Comparison of ENCODE assay signal across 27 cellular contexts in the genomic region with DNA sequence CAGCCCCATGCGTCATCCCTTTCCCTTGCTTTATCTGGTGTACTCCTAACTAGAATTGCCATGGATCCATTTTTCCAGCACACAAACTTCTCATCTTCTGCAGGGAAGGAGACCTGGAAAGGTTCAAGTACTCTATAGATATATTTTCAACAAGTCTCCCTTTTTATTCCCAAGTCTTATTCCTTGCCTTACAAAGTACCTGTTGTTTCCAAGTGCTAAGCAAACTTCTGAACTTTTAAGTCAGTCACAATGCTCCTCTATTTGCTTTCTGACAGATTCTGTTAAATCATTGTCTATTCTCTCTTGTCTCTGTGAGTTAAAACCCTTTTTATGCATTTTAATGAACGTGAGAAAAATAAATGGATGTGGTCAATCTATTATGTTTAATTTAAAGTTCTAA. TPM values are rescaled to one million over a fixed set of nuclear protein-coding genes. Genes with fewer than 3 reads are reported as not detected.
DNase-seq lines count a peak whose midpoint lies in the region; ATAC-seq and TF ChIP-seq lines count a peak whose summit lies in the region.
"Had no signal": no experiment of that assay in that cellular context is flagged by ENCODE, and none has a peak within 500 bp of the region (broad histone marks: within the 10 kb centered on the region; RNA-seq: fewer than 3 reads in every experiment).

No MANE protein-coding gene starts in this region.

- intact Hi-C loops in heart left ventricle (cut with DNase I): no loop called here

- H3K27ac ChIP-seq in GM23338 (ENCODE audit: low read depth) (no peak overlapping the region), neural progenitor cell (no peak overlapping the region), heart left ventricle (no peak overlapping the region)
- H3K27ac ChIP-seq in CD8-positive, alpha-beta memory T cell (ENCODE audit: low read depth, low read length): no peak overlapping the region
- H3K27ac ChIP-seq: BLaER1 had no signal

- TF ChIP-seq CTCF in GM23338 (conservative IDR thresholded peaks at IDR 0.05; ENCODE audit: low read depth in 2 of 2) (no peak), Loucy (conservative IDR thresholded peaks at IDR 0.05; ENCODE audit: low read length) (no peak), neural progenitor cell (IDR thresholded peaks at IDR 0.05) (no peak), heart left ventricle (IDR thresholded peaks at IDR 0.05) (no peak)

- no peaks in the 10 kb centered on the region for H3K9me3 ChIP-seq in Loucy (ENCODE audit: insufficient read depth, low read depth, low read length)
- H3K9me3 ChIP-seq in neural progenitor cell (ENCODE audit: low read depth): no peaks in the 10 kb centered on the region
- H3K9me3 ChIP-seq in heart left ventricle: peaks cover 0 to 4% (median 0%) of the 10 kb centered on the region in 12 donors
- no peaks in the 10 kb centered on the region for H3K9me3 ChIP-seq in CD8-positive, alpha-beta memory T cell (ENCODE audit: low read length)
- H3K9me3 ChIP-seq: BE2C, BLaER1 had no signal

- H3K36me3 Mint-ChIP-seq in GM23338 (ENCODE audit: low read depth): no peaks in the 10 kb centered on the region
- H3K36me3 Mint-ChIP-seq in neural progenitor cell: no peaks in the 10 kb centered on the region
- no peaks in the 10 kb centered on the region for H3K36me3 Mint-ChIP-seq in CD8-positive, alpha-beta memory T cell
- H3K36me3 Mint-ChIP-seq: CD14-positive monocyte; CD4-positive, alpha-beta memory T cell; CD4-positive, CD25-positive, alpha-beta regulatory T cell had no signal

- H3K9me2 ChIP-seq in GM23338 (ENCODE audit: insufficient read depth) (no peaks in the 10 kb centered on the region), Loucy (replicated peaks; ENCODE audit: low read depth, low read length) (no peaks in the 10 kb centered on the region)

- H3K4me2 ChIP-seq in GM23338 (no peak overlapping the region), Loucy (ENCODE audit: low read depth, low read length, poor library complexity, severe bottlenecking) (no peak overlapping the region), neural progenitor cell (no peak overlapping the region)
- H3K4me2 ChIP-seq: BLaER1 had no signal

- H3K4me3 ChIP-seq in GM23338 (no peak overlapping the region), Loucy (ENCODE audit: low read length, poor library complexity, severe bottlenecking) (no peak overlapping the region), neural progenitor cell (no peak overlapping the region), heart left ventricle (no peak overlapping the region)
- H3K4me3 ChIP-seq in CD8-positive, alpha-beta memory T cell (ENCODE audit: low read length): no peak overlapping the region
- H3K4me3 ChIP-seq: BLaER1, GM12878 had no signal

- H4K20me1 ChIP-seq in GM23338 (replicated peaks; ENCODE audit: insufficient read depth) (no peaks in the 10 kb centered on the region), Loucy (ENCODE audit: insufficient read depth, low read length, poor library complexity, severe bottlenecking) (no peaks in the 10 kb centered on the region), neural progenitor cell (ENCODE audit: low read depth) (no peaks in the 10 kb centered on the region)
- H4K20me1 ChIP-seq: BLaER1 had no signal

- WGBS in heart left ventricle, 4 donors: 62 to 80% (median 79%) methylated on average over 2 of the region's 2 CpGs

- H3K4me1 Mint-ChIP-seq in GM23338: peaks cover 10% of the 10 kb centered on the region
- H3K4me1 Mint-ChIP-seq in neural progenitor cell: no peaks in the 10 kb centered on the region
- H3K4me1 Mint-ChIP-seq in CD8-positive, alpha-beta memory T cell: peaks cover 11% of the 10 kb centered on the region in 3 donors

- H3K79me2 ChIP-seq in GM23338 (replicated peaks; ENCODE audit: insufficient read depth) (no peaks in the 10 kb centered on the region), Loucy (ENCODE audit: insufficient read depth, low read length) (no peaks in the 10 kb centered on the region), neural progenitor cell (ENCODE audit: low read depth) (no peaks in the 10 kb centered on the region)

- H3K36me3 ChIP-seq in GM23338 (ENCODE audit: insufficient read depth): no peaks in the 10 kb centered on the region
- no peaks in the 10 kb centered on the region for H3K36me3 ChIP-seq in Loucy (ENCODE audit: insufficient read depth, low read length)
- H3K36me3 ChIP-seq in neural progenitor cell: no peaks in the 10 kb centered on the region
- no peaks in the 10 kb centered on the region for H3K36me3 ChIP-seq in heart left ventricle
- no peaks in the 10 kb centered on the region for H3K36me3 ChIP-seq in CD8-positive, alpha-beta memory T cell (ENCODE audit: insufficient read depth, low read length)
- H3K36me3 ChIP-seq: BE2C, BLaER1 had no signal

- CTCF ChIA-PET in CD8-positive, alpha-beta memory T cell (lab: Charles Lee): no interaction called here

- H3K9ac ChIP-seq in Loucy (ENCODE audit: low read depth, low read length, poor library complexity, severe bottlenecking) (no peak overlapping the region), neural progenitor cell (no peak overlapping the region)
- H3K9ac ChIP-seq: BLaER1 had no signal

- H3K4me3 Mint-ChIP-seq in GM23338 (no peak overlapping the region), neural progenitor cell (no peak overlapping the region)
- H3K4me3 Mint-ChIP-seq in CD8-positive, alpha-beta memory T cell: no peak overlapping the region
- H3K4me3 Mint-ChIP-seq: CD14-positive monocyte; CD4-positive, alpha-beta memory T cell; CD4-positive, CD25-positive, alpha-beta regulatory T cell had no signal

- DNase-seq in GM23338 (ENCODE audit: low spot score) (no peak), neural progenitor cell (ENCODE audit: low spot score) (no peak), heart left ventricle (no peak), NCI-H1417 treated with DMSO at 0.1 percent for 48 hours (lab: John Stamatoyannopoulos, UW) (no peak)
- no peak for DNase-seq in CD8-positive, alpha-beta memory T cell
- DNase-seq: 8988T; ACHN; BE2C; C1 segment of cervical spinal cord; CD4-positive, alpha-beta memory T cell; CD4-positive, CD25-positive, alpha-beta regulatory T cell; COR-L47; DMS 273 treated with DMSO at 0.1 percent for 48 hours; DMS153; DMS53; DMS79; DND-41; EL; GDM1 had no signal

- H3K27me3 ChIP-seq in GM23338 (ENCODE audit: insufficient read depth) (no peaks in the 10 kb centered on the region), Loucy (ENCODE audit: insufficient read depth, low read length, poor library complexity, severe bottlenecking) (no peaks in the 10 kb centered on the region), neural progenitor cell (no peaks in the 10 kb centered on the region), heart left ventricle (peaks cover 0 to 7% (median 0%) of the 10 kb centered on the region in 9 donors)
- no peaks in the 10 kb centered on the region for H3K27me3 ChIP-seq in CD8-positive, alpha-beta memory T cell (ENCODE audit: insufficient read depth, low read length, poor library complexity, severe bottlenecking)
- H3K27me3 ChIP-seq: BE2C, BLaER1 had no signal

- H2AFZ ChIP-seq in GM23338 (peak overlapping the region; percentile 33; the same call in 1 of the 2 replicates), Loucy (ENCODE audit: low read length) (peak overlapping the region; percentile 18; the same call in 1 of the 2 replicates), neural progenitor cell (replicated peaks) (peak overlapping the region; percentile 34)

- H3K4me1 ChIP-seq in GM23338 (ENCODE audit: insufficient read depth) (0 out of 2 replicates have a peak, but pooled peaks cover 4% of the 10 kb centered on the region), Loucy (ENCODE audit: insufficient read depth, low read length, poor library complexity, severe bottlenecking) (peaks cover 18% of the 10 kb centered on the region), neural progenitor cell (no peaks in the 10 kb centered on the region), heart left ventricle (no peaks in the 10 kb centered on the region)
- H3K4me1 ChIP-seq in CD8-positive, alpha-beta memory T cell (ENCODE audit: insufficient read depth, low read length): no peaks in the 10 kb centered on the region
- H3K4me1 ChIP-seq: BE2C had no signal

- TF ChIP-seq POLR2A in heart left ventricle (IDR thresholded peaks at IDR 0.05): no peak

- H3F3A ChIP-seq in GM23338 (replicated peaks; ENCODE audit: low read depth) (no peaks in the 10 kb centered on the region), Loucy (ENCODE audit: low read depth) (no peaks in the 10 kb centered on the region), neural progenitor cell (ENCODE audit: low read depth) (no peaks in the 10 kb centered on the region)

- H3K27ac Mint-ChIP-seq in GM23338: no peak overlapping the region
- H3K27ac Mint-ChIP-seq in neural progenitor cell: no peak overlapping the region
- no peak overlapping the region for H3K27ac Mint-ChIP-seq in CD8-positive, alpha-beta memory T cell
- H3K27ac Mint-ChIP-seq: CD14-positive monocyte; CD4-positive, alpha-beta memory T cell; CD4-positive, CD25-positive, alpha-beta regulatory T cell had no signal

- no peak for ATAC-seq in GM23338
- ATAC-seq in heart left ventricle: no peak
- ATAC-seq: GM12878 had no signal

- H3K27me3 Mint-ChIP-seq in GM23338 (ENCODE audit: insufficient read depth, low read depth, poor library complexity) (no peaks in the 10 kb centered on the region), neural progenitor cell (ENCODE audit: insufficient read depth, low read depth) (no peaks in the 10 kb centered on the region)
- H3K27me3 Mint-ChIP-seq in CD8-positive, alpha-beta memory T cell: no peaks in the 10 kb centered on the region
- H3K27me3 Mint-ChIP-seq: CD4-positive, alpha-beta memory T cell; CD4-positive, CD25-positive, alpha-beta regulatory T cell had no signal

- H3K9me3 Mint-ChIP-seq in GM23338 (no peaks in the 10 kb centered on the region), neural progenitor cell (no peaks in the 10 kb centered on the region)
- H3K9me3 Mint-ChIP-seq in CD8-positive, alpha-beta memory T cell: no peaks in the 10 kb centered on the region
- H3K9me3 Mint-ChIP-seq: CD14-positive monocyte; CD4-positive, alpha-beta memory T cell; CD4-positive, CD25-positive, alpha-beta regulatory T cell had no signal

- POLR2A ChIA-PET in CD8-positive, alpha-beta memory T cell (lab: Charles Lee): no interaction called here

TF ChIP-seq in GM23338, 12 proteins besides CTCF, POLR2A, EP300 and RAD21 (continues in another document):
- no peak for TF ChIP-seq NANOG (IDR thresholded peaks at IDR 0.05; ENCODE audit: borderline replicate concordance)

RNA-seq across cellular contexts. Expression of gene CCDC73, which starts 20.4 kb away (rescaled TPM):
- 0.08 TPM in 1 of 2 replicates, not detected in the other for total RNA-seq in GM23338 (2014; rRNA removed; shearing (Covaris generic))
- polyA plus RNA-seq in GM23338 (2016; fragmentation: Nextera tagmentation; extraction: Ambion mirVana) (0.06 and 0.17 TPM in 2 replicates), heart left ventricle (under 1 TPM in 1 of 2 donors, not detected in 1; 0.01 TPM)
- total RNA-seq in neural progenitor cell (ENCODE audit: low replicate concordance) (not detected in 2 replicates), heart left ventricle (not detected)
- total RNA-seq in CD8-positive, alpha-beta memory T cell: not detected
- not detected for polyA plus RNA-seq in CD8-positive, alpha-beta memory T cell
- total RNA-seq: A673; CD4-positive, alpha-beta memory T cell; CD4-positive, CD25-positive, alpha-beta regulatory T cell; Daoy; G401 had no signal
- polyA plus RNA-seq: AG04450; CD4-positive, alpha-beta memory T cell had no signal

RNA-seq across cellular contexts. Expression of gene PRRG4, which starts 55.6 kb away (rescaled TPM):
- total RNA-seq in GM23338 (2014; rRNA removed; shearing (Covaris generic)): 1.9 and 2.2 TPM in 2 replicates
- polyA plus RNA-seq in GM23338 (2016; fragmentation: Nextera tagmentation; extraction: Ambion mirVana) (1.4 and 1.6 TPM in 2 replicates), heart left ventricle (under 1 TPM; 0.14 to 0.57 TPM)
- total RNA-seq in neural progenitor cell (ENCODE audit: low replicate concordance) (0.06 and 0.19 TPM in 2 replicates), heart left ventricle (1 to 10 TPM in 2 of 9 donors, under 1 TPM in 7; 0.12 to 1.4 (median 0.39) TPM)
- total RNA-seq in CD8-positive, alpha-beta memory T cell: under 1 TPM; 0.51 to 0.68 TPM
- not detected for polyA plus RNA-seq in CD8-positive, alpha-beta memory T cell
- total RNA-seq: CD4-positive, alpha-beta memory T cell had no signal
- polyA plus RNA-seq: AG04450; CD4-positive, alpha-beta memory T cell had no signal
